In the genomic region with DNA sequence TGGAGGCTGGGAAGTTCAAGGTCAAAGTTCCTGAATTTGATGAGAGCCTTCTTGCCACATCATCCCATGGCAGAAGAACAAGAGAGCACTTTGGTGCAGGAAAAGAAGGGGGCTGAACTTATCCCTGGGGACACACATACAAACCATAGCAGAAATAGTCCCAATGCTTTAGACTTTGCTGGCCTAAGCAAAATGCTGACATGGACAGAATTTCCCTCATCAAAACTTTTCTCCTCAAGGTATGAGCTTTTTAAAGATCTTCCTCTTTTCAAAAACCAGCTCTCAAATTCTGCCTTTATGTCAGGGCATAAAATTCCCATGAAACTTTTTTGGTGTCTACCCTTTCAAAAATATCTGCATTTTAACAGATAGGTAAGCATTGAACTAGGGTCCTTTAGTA, we compare ENCODE assay signal across 3 cellular contexts.
TF ChIP-seq lines count a peak whose summit lies in the region.

No MANE protein-coding gene starts in this region.

TF ChIP-seq in HepG2, 621 proteins besides CTCF, POLR2A, EP300 and RAD21:
- TF ChIP-seq PITX1 (CRISPR knock-in tag; IDR thresholded peaks at IDR 0.05), result no peak
- TF ChIP-seq MAFK (conservative IDR thresholded peaks at IDR 0.05 in 1 of 2, IDR thresholded peaks at IDR 0.05 in 1 of 2; ENCODE audit: low read length in 2 of 2), result peak; percentile 88 to 94
- no peak for TF ChIP-seq MBD4 (IDR thresholded peaks at IDR 0.05; ENCODE audit: borderline replicate concordance, low read length)
- peak; percentile 92 for TF ChIP-seq MAFF (IDR thresholded peaks at IDR 0.05; ENCODE audit: low read depth, low read length)

TF ChIP-seq in A549, 52 proteins besides CTCF, POLR2A, EP300 and RAD21:
- TF ChIP-seq ZC3H11A (IDR thresholded peaks at IDR 0.05) (no peak), MAFK (IDR thresholded peaks at IDR 0.05; ENCODE audit: partially characterized antibody) (peak; percentile 81)
TF ChIP-seq in A549: peak in this region for 1.

TF ChIP-seq in IMR-90, 13 proteins besides CTCF, POLR2A, EP300 and RAD21:
- TF ChIP-seq CHD1 (IDR thresholded peaks at IDR 0.05; ENCODE audit: low read depth, low read length) (no peak), MAFK (IDR thresholded peaks at IDR 0.05; ENCODE audit: low read depth, low read length) (peak; percentile 88)
- TF ChIP-seq, protein P1, sequence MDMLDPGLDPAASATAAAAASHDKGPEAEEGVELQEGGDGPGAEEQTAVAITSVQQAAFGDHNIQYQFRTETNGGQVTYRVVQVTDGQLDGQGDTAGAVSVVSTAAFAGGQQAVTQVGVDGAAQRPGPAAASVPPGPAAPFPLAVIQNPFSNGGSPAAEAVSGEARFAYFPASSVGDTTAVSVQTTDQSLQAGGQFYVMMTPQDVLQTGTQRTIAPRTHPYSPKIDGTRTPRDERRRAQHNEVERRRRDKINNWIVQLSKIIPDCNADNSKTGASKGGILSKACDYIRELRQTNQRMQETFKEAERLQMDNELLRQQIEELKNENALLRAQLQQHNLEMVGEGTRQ (IDR thresholded peaks at IDR 0.05; ENCODE audit: low read depth, low read length), result no peak
